In genomic region chr12:5456906-5457305, GRCh38 we compare ENCODE assay signal across 13 cellular contexts. TPM values are rescaled to one million over a fixed set of nuclear protein-coding genes. Genes with fewer than 3 reads are reported as not detected.
DNase-seq lines count a peak whose midpoint lies in the region; ATAC-seq and TF ChIP-seq lines count a peak whose summit lies in the region.
"Had no signal": no experiment of that assay in that cellular context is flagged by ENCODE, and none has a peak within 500 bp of the region (broad histone marks: within the 10 kb centered on the region; RNA-seq: fewer than 3 reads in every experiment).

No MANE protein-coding gene starts in this region.

- no peak overlapping the region for H3K4me3 Mint-ChIP-seq in GM23338
- H3K4me3 Mint-ChIP-seq: activated T-helper 1 cell treated with anti-CD3 and anti-CD28 coated beads, Interleukin-12 subunit alpha, Interleukin-12 subunit beta, Interleukin-2, Interleukin-4 antibody, amounts not matched to agents 30 ng/mL and 10 ng/mL and 1 ng/mL, durations not matched to agents 14 hours and 24 hours and 36 hours had no signal

- H3K27ac Mint-ChIP-seq in GM23338 = no peak overlapping the region
- H3K27ac Mint-ChIP-seq: activated T-helper 1 cell treated with anti-CD3 and anti-CD28 coated beads, Interleukin-12 subunit alpha, Interleukin-12 subunit beta, Interleukin-2, Interleukin-4 antibody, amounts not matched to agents 30 ng/mL and 10 ng/mL and 1 ng/mL, durations not matched to agents 14 hours and 24 hours and 36 hours had no signal

- 61% methylated on average over 8 of the region's 8 CpGs for WGBS in suprapubic skin

- H3K27ac ChIP-seq in GM23338 (ENCODE audit: low read depth) = no peak overlapping the region
- peak overlapping the region; percentile 82 for H3K27ac ChIP-seq in SJSA1
- no peak overlapping the region for H3K27ac ChIP-seq in suprapubic skin
- H3K27ac ChIP-seq: esophagus muscularis mucosa, parathyroid adenoma had no signal

- H3K9me2 ChIP-seq in GM23338 (ENCODE audit: insufficient read depth) = peaks cover 6% of the 10 kb centered on the region

- no peaks in the 10 kb centered on the region for H4K20me1 ChIP-seq in GM23338 (replicated peaks; ENCODE audit: insufficient read depth)

- DNase-seq in GM23338 (ENCODE audit: low spot score) (peak; percentile 19), SJSA1 (ENCODE audit: low read depth in 1 of 2, low spot score in 2 of 2) (peak in 1 of 2 experiments; percentile 66), glomerular endothelial cell (ENCODE audit: extremely low read depth, low read depth, low spot score) (peak; percentile 54), MG63 (no peak), suprapubic skin (ENCODE audit: low spot score in 2 of 2) (no peak), HuH-7.5 (ENCODE audit: low spot score) (no peak)
- DNase-seq: Kasumi-1; stimulated activated naive CD8-positive, alpha-beta T cell treated with anti-CD3 and anti-CD28 coated beads, Interleukin-15, Interleukin-2, amounts not matched to agents 100 U/mL and 50 U/mL, for 24 hours had no signal

- no peaks in the 10 kb centered on the region for H3F3A ChIP-seq in GM23338 (replicated peaks; ENCODE audit: low read depth)

- H3K4me2 ChIP-seq in GM23338 (peak overlapping the region; percentile 55; the same call in 1 of the 2 replicates), skeletal muscle satellite cell (ENCODE audit: low read length) (peak overlapping the region; percentile 39)

- H2AFZ ChIP-seq in GM23338 = peak overlapping the region; percentile 59
- H2AFZ ChIP-seq: parathyroid adenoma had no signal

- H3K9ac ChIP-seq in skeletal muscle satellite cell (ENCODE audit: low read depth, low read length) = no peak overlapping the region
- H3K9ac ChIP-seq: parathyroid adenoma had no signal

- peak; percentile 35; the same call in 1 of the 3 replicates for ATAC-seq in GM23338
- no peak for ATAC-seq in HG03025 (IDR thresholded peaks at IDR 0.05; ENCODE audit: low FRiP score, unreplicated experiment)
- ATAC-seq: stimulated activated naive CD8-positive, alpha-beta T cell treated with anti-CD3 and anti-CD28 coated beads, Interleukin-15, Interleukin-2, amounts not matched to agents 100 U/mL and 50 U/mL, for 24 hours had no signal

- H3K27me3 ChIP-seq in GM23338 (ENCODE audit: insufficient read depth) = no peaks in the 10 kb centered on the region
- H3K27me3 ChIP-seq in SJSA1 (replicated peaks) = no peaks in the 10 kb centered on the region
- H3K27me3 ChIP-seq in skeletal muscle satellite cell (ENCODE audit: control insufficient read depth, insufficient read depth, low read length) = peaks cover 8% of the 10 kb centered on the region
- no peaks in the 10 kb centered on the region for H3K27me3 ChIP-seq in MG63
- peaks cover 23% of the 10 kb centered on the region for H3K27me3 ChIP-seq in suprapubic skin

- H3K4me1 ChIP-seq in GM23338 (ENCODE audit: insufficient read depth) = peaks cover 5% of the 10 kb centered on the region; the same call in 1 of the 2 replicates
- peaks cover 12% of the 10 kb centered on the region for H3K4me1 ChIP-seq in SJSA1 (replicated peaks)
- H3K4me1 ChIP-seq in skeletal muscle satellite cell (ENCODE audit: control insufficient read depth, insufficient read depth, low read length) = peaks cover 10% of the 10 kb centered on the region
- no peaks in the 10 kb centered on the region for H3K4me1 ChIP-seq in suprapubic skin
- H3K4me1 ChIP-seq: parathyroid adenoma had no signal

- H3K4me3 ChIP-seq in GM23338 (no peak overlapping the region), SJSA1 (no peak overlapping the region), skeletal muscle satellite cell (ENCODE audit: low read length) (peak overlapping the region; percentile 0), MG63 (no peak overlapping the region), suprapubic skin (no peak overlapping the region)
- H3K4me3 ChIP-seq: esophagus muscularis mucosa had no signal

- no peaks in the 10 kb centered on the region for H3K79me2 ChIP-seq in GM23338 (replicated peaks; ENCODE audit: insufficient read depth)
- H3K79me2 ChIP-seq: parathyroid adenoma had no signal

- H3K4me1 Mint-ChIP-seq in GM23338 = peaks cover 17% of the 10 kb centered on the region

- no peak for TF ChIP-seq CTCF in GM23338 (conservative IDR thresholded peaks at IDR 0.05; ENCODE audit: low read depth in 2 of 2)
- TF ChIP-seq CTCF in suprapubic skin (IDR thresholded peaks at IDR 0.05) = no peak

- H3K9me3 ChIP-seq in SJSA1 (replicated peaks) (no peaks in the 10 kb centered on the region), skeletal muscle satellite cell (replicated peaks; ENCODE audit: low read length) (no peaks in the 10 kb centered on the region), MG63 (no peaks in the 10 kb centered on the region), suprapubic skin (no peaks in the 10 kb centered on the region)
- H3K9me3 ChIP-seq: esophagus muscularis mucosa had no signal

- no peaks in the 10 kb centered on the region for H3K9me3 Mint-ChIP-seq in GM23338
- H3K9me3 Mint-ChIP-seq: activated T-helper 1 cell treated with anti-CD3 and anti-CD28 coated beads, Interleukin-12 subunit alpha, Interleukin-12 subunit beta, Interleukin-2, Interleukin-4 antibody, amounts not matched to agents 30 ng/mL and 10 ng/mL and 1 ng/mL, durations not matched to agents 14 hours and 24 hours and 36 hours had no signal

- H3K27me3 Mint-ChIP-seq in GM23338 (ENCODE audit: insufficient read depth, low read depth, poor library complexity) = peaks cover 9% of the 10 kb centered on the region

- TF ChIP-seq POLR2A in suprapubic skin (IDR thresholded peaks at IDR 0.05) = no peak

- H3K36me3 ChIP-seq in GM23338 (ENCODE audit: insufficient read depth) = no peaks in the 10 kb centered on the region
- no peaks in the 10 kb centered on the region for H3K36me3 ChIP-seq in SJSA1
- no peaks in the 10 kb centered on the region for H3K36me3 ChIP-seq in skeletal muscle satellite cell (ENCODE audit: insufficient read depth, low read length)
- no peaks in the 10 kb centered on the region for H3K36me3 ChIP-seq in MG63
- H3K36me3 ChIP-seq in suprapubic skin = no peaks in the 10 kb centered on the region
- H3K36me3 ChIP-seq: esophagus muscularis mucosa had no signal

- no peak for TF ChIP-seq EP300 in suprapubic skin (IDR thresholded peaks at IDR 0.05)

- no peaks in the 10 kb centered on the region; the same call in 2 of the 3 replicates for H3K36me3 Mint-ChIP-seq in GM23338 (ENCODE audit: low read depth)

TF ChIP-seq in GM23338, 12 proteins besides CTCF, POLR2A, EP300 and RAD21:
- TF ChIP-seq ZNF114 (CRISPR knock-in tag; IDR thresholded peaks at IDR 0.05) (no peak), STAT1 (IDR thresholded peaks at IDR 0.05; ENCODE audit: unreplicated experiment) (no peak), NANOG (IDR thresholded peaks at IDR 0.05; ENCODE audit: borderline replicate concordance) (no peak), POLR2AphosphoS5 (IDR thresholded peaks at IDR 0.05; ENCODE audit: low read depth) (no peak), EZH2 (IDR thresholded peaks at IDR 0.05; ENCODE audit: low read depth, unreplicated experiment) (no peak)

RNA-seq across cellular contexts. Expression of gene NTF3, which starts 25.0 kb away (rescaled TPM):
- total RNA-seq in GM23338 (2014; rRNA removed; shearing (Covaris generic)) = 2.4 TPM in 1 of 2 replicates, not detected in the other
- 1.2 and 1.5 TPM in 2 replicates for polyA plus RNA-seq in GM23338 (2016; fragmentation: Nextera tagmentation; extraction: Ambion mirVana)
- 0.81 and 1.7 TPM in 2 replicates for total RNA-seq in SJSA1 (2014; rRNA removed; shearing (Covaris generic))
- 0.39 TPM in 1 of 2 replicates, not detected in the other for total RNA-seq in glomerular endothelial cell
- total RNA-seq in skeletal muscle satellite cell (2012; rRNA removed) = not detected in 2 replicates
- not detected in 2 replicates for total RNA-seq in MG63 (2014; rRNA removed; shearing (Covaris generic); ENCODE audit: low replicate concordance)
- 1 to 10 TPM in 3 of 4 donors, under 1 TPM in 1; 0.80 to 2.9 (median 1.3) TPM for total RNA-seq in suprapubic skin
- total RNA-seq: activated T-helper 1 cell treated with anti-CD3 and anti-CD28 coated beads, Interleukin-12 subunit alpha, Interleukin-12 subunit beta, Interleukin-2, Interleukin-4 antibody, amounts not matched to agents 30 ng/mL and 10 ng/mL and 1 ng/mL, durations not matched to agents 14 hours and 24 hours and 36 hours had no signal

Comparison
In these comparisons a context has a peak if more than half of its experiments do, and no peak if none do; other contexts are left out.
1. DNase-seq: peak in GM23338 (single experiment) and glomerular endothelial cell (single experiment); none in MG63 (single experiment), suprapubic skin (0 of 2) and HuH-7.5 (single experiment).